In the genomic region with DNA sequence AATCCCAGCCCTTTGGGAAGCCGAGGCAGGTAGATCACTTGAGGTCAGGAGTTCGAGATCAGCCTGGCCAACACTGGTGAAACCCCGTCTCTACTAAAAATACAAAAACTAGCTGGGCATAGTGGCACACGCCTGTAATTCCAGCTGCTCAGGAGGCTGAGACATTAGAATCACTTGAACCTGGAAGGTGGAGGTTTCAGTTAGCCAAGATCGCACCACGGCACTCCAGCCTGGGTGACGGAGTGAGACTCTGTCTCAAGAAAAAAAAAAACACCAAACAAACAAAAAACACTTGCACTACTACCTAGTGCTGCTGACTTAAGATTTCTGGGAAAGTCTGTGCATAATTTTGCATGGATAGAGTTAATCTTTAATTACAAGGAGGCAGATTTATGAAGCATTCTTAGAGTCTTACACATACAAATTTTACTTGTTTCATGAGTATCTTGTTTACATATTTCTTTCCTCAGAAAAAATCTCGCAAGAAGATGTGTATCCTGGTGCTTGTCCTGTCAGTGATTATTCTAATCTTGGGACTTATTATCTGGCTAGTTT, we compare ENCODE assay signal across 1 cellular context.
TF ChIP-seq lines count a peak whose summit lies in the region.

No MANE protein-coding gene starts in this region.

TF ChIP-seq in IMR-90, 13 proteins besides CTCF, POLR2A, EP300 and RAD21 (continued from another document):
- TF ChIP-seq USF2 (IDR thresholded peaks at IDR 0.05; ENCODE audit: low read depth, low read length) (no peak), BHLHE40 (IDR thresholded peaks at IDR 0.05; ENCODE audit: low read depth, low read length) (no peak), CHD1 (IDR thresholded peaks at IDR 0.05; ENCODE audit: low read depth, low read length) (no peak), SMC3 (IDR thresholded peaks at IDR 0.05; ENCODE audit: low read depth, low read length) (no peak), RCOR1 (IDR thresholded peaks at IDR 0.05; ENCODE audit: insufficient replicate concordance, low read length) (no peak), MAFK (IDR thresholded peaks at IDR 0.05; ENCODE audit: low read depth, low read length) (no peak), NFE2L2 (IDR thresholded peaks at IDR 0.05; ENCODE audit: low read depth, low read length) (no peak), RFX5 (IDR thresholded peaks at IDR 0.05; ENCODE audit: low read depth, low read length) (no peak), MXI1 (IDR thresholded peaks at IDR 0.05; ENCODE audit: borderline replicate concordance, low read depth, low read length) (no peak), MAZ (IDR thresholded peaks at IDR 0.05; ENCODE audit: borderline replicate concordance, low read depth, low read length) (no peak)
